ENCODE assay signal across 17 cellular contexts in genomic region chr1:236753964-236754363, GRCh38.
"Had no signal": no experiment of that assay in that cellular context is flagged by ENCODE, and none has a peak within 500 bp of the region (broad histone marks: within the 10 kb centered on the region; RNA-seq: fewer than 3 reads in every experiment).

No MANE protein-coding gene starts in this region.

- H3K4me3 ChIP-seq: ascending aorta, pancreas, skin epidermis, tibial nerve, uterus had no signal

- ATAC-seq: activated CD8-positive, alpha-beta T cell treated with anti-CD3 and anti-CD28 coated beads, Interleukin-2, amount 10 ng/mL, durations not matched to agents 7 days and 5 days; activated T-cell treated with anti-CD3 and anti-CD28 coated beads, Interleukin-2, amount 50 U/mL, for 4 hours; foreskin keratinocyte; natural killer cell had no signal

- H3K36me3 ChIP-seq: neutrophil, pancreas, tibial nerve, uterus had no signal

- H3K9me3 Mint-ChIP-seq: activated CD4-positive, alpha-beta T cell treated with anti-CD3 and anti-CD28 coated beads, Interleukin-2, amount 10 ng/mL, durations not matched to agents 24 days and 14 days; activated naive CD4-positive, alpha-beta T cell treated with anti-CD3 and anti-CD28 coated beads for 36 hours; activated T-cell treated with anti-CD3 and anti-CD28 coated beads, Interleukin-2, amount 50 U/mL, for 4 hours; natural killer cell had no signal

- DNase-seq: activated CD4-positive, alpha-beta T cell treated with anti-CD3 and anti-CD28 coated beads, Interleukin-2, amount 10 ng/mL, durations not matched to agents 24 days and 14 days; activated CD8-positive, alpha-beta memory T cell treated with anti-CD3 and anti-CD28 coated beads, Interleukin-2, amount 50 U/mL, for 4 hours; activated CD8-positive, alpha-beta T cell treated with anti-CD3 and anti-CD28 coated beads, Interleukin-2, amount 10 ng/mL, durations not matched to agents 7 days and 5 days; activated T-cell treated with anti-CD3 and anti-CD28 coated beads, Interleukin-2, amount 50 U/mL, for 4 hours; foreskin keratinocyte; kidney; natural killer cell; pancreas; stimulated activated naive CD8-positive, alpha-beta T cell treated with anti-CD3 and anti-CD28 coated beads, Interleukin-15, Interleukin-2, amounts not matched to agents 100 U/mL and 50 U/mL, for 24 hours; substantia nigra; T1000; uterus had no signal

- H3K27me3 ChIP-seq: ascending aorta, foreskin keratinocyte, neutrophil, pancreas, tibial nerve, uterus had no signal

- H3K4me1 Mint-ChIP-seq: activated CD4-positive, alpha-beta T cell treated with anti-CD3 and anti-CD28 coated beads, Interleukin-2, amount 10 ng/mL, durations not matched to agents 24 days and 14 days; natural killer cell had no signal

- H3K27ac Mint-ChIP-seq: activated CD4-positive, alpha-beta T cell treated with anti-CD3 and anti-CD28 coated beads, Interleukin-2, amount 10 ng/mL, durations not matched to agents 24 days and 14 days; activated CD8-positive, alpha-beta T cell treated with anti-CD3 and anti-CD28 coated beads, Interleukin-2, amount 10 ng/mL, durations not matched to agents 7 days and 5 days; activated naive CD4-positive, alpha-beta T cell treated with anti-CD3 and anti-CD28 coated beads for 36 hours; natural killer cell had no signal

- H3K9me3 ChIP-seq: ascending aorta, neutrophil, pancreas, tibial nerve, uterus had no signal

- H3K27ac ChIP-seq: ascending aorta, foreskin keratinocyte, neutrophil, pancreas, skin epidermis, tibial nerve, uterus had no signal

- H3K4me3 Mint-ChIP-seq: activated CD4-positive, alpha-beta T cell treated with anti-CD3 and anti-CD28 coated beads, Interleukin-2, amount 10 ng/mL, durations not matched to agents 24 days and 14 days; activated CD8-positive, alpha-beta T cell treated with anti-CD3 and anti-CD28 coated beads, Interleukin-2, amount 10 ng/mL, durations not matched to agents 7 days and 5 days; activated naive CD4-positive, alpha-beta T cell treated with anti-CD3 and anti-CD28 coated beads for 36 hours; activated T-cell treated with anti-CD3 and anti-CD28 coated beads, Interleukin-2, amount 50 U/mL, for 4 hours; natural killer cell had no signal

- H3K4me1 ChIP-seq: ascending aorta, foreskin keratinocyte, pancreas, tibial nerve, uterus had no signal

- H3K36me3 Mint-ChIP-seq: natural killer cell had no signal
